Comparison of ENCODE assay signal across 21 cellular contexts in the genomic region with DNA sequence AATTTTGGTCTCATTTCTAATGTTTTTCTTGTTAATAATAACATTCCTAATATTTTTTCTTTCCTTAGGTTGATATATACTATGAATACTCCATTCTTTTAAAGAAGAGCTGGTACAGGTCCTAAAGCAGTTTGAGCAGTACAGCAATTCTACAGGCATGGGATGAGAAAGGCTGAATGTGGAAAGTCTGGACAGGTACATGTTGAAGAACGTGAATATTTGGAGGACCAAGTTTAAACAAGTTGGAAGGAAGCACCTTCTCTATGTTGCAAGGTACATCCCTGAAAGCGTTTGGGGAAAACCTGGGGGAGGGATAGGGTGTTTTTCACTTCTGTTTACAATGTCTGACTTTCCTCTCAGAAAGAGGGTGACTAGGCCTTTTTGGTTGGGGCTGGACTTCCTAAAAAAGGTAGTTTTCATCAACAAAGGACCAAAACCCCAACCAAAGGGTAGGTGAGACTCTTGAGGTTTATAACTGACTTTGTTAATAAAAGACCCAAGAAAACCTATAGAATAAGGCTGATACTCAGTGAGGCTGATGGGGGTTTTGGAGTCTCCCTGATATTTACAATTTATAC.
"Had no signal": no experiment of that assay in that cellular context is flagged by ENCODE, and none has a peak within 500 bp of the region (broad histone marks: within the 10 kb centered on the region; RNA-seq: fewer than 3 reads in every experiment).

No MANE protein-coding gene starts in this region.

- H3K27me3 Mint-ChIP-seq: activated B cell treated with CpG ODN at 0.5 μM for 24 hours, T-cell had no signal

- H3K4me1 Mint-ChIP-seq: activated B cell treated with CpG ODN at 0.5 μM for 24 hours had no signal

- H3K27ac ChIP-seq: adrenal gland, breast epithelium, prostate gland, thoracic aorta, upper lobe of left lung had no signal

- H3K36me3 Mint-ChIP-seq: naive B cell, T-cell had no signal

- FAIRE-seq: endothelial cell of umbilical vein, islet of Langerhans had no signal

- H3K4me3 Mint-ChIP-seq: activated B cell treated with CpG ODN at 0.5 μM for 24 hours; activated T-helper 1 cell treated with anti-CD3 and anti-CD28 coated beads, Interleukin-12 subunit alpha, Interleukin-12 subunit beta, Interleukin-2, Interleukin-4 antibody, amounts not matched to agents 30 ng/mL and 10 ng/mL and 1 ng/mL, durations not matched to agents 14 hours and 24 hours and 36 hours; naive B cell; neural crest cell; T-cell had no signal

- H3K9ac ChIP-seq: SK-N-SH had no signal

- H3K36me3 ChIP-seq: adrenal gland, breast epithelium, prostate gland, thoracic aorta, upper lobe of left lung had no signal

- H3K9me3 Mint-ChIP-seq: activated T-helper 1 cell treated with anti-CD3 and anti-CD28 coated beads, Interleukin-12 subunit alpha, Interleukin-12 subunit beta, Interleukin-2, Interleukin-4 antibody, amounts not matched to agents 30 ng/mL and 10 ng/mL and 1 ng/mL, durations not matched to agents 14 hours and 24 hours and 36 hours had no signal

- ATAC-seq: left cardiac atrium, mucosa of descending colon, right cardiac atrium had no signal

- H3K4me1 ChIP-seq: adrenal gland, breast epithelium, prostate gland, upper lobe of left lung had no signal

- H3K27ac Mint-ChIP-seq: activated B cell treated with CpG ODN at 0.5 μM for 24 hours; activated T-helper 1 cell treated with anti-CD3 and anti-CD28 coated beads, Interleukin-12 subunit alpha, Interleukin-12 subunit beta, Interleukin-2, Interleukin-4 antibody, amounts not matched to agents 30 ng/mL and 10 ng/mL and 1 ng/mL, durations not matched to agents 14 hours and 24 hours and 36 hours; T-cell had no signal

- H3K27me3 ChIP-seq: adrenal gland, breast epithelium, upper lobe of left lung had no signal

- H3K9me3 ChIP-seq: adrenal gland, breast epithelium, mucosa of descending colon, prostate gland, SK-N-SH, thoracic aorta, upper lobe of left lung had no signal

- H3K4me3 ChIP-seq: adrenal gland, breast epithelium, mucosa of descending colon, prostate gland, skin epidermis, thoracic aorta, upper lobe of left lung had no signal

- DNase-seq: activated B cell treated with CpG ODN at 0.5 μM for 24 hours; activated CD8-positive, alpha-beta memory T cell treated with anti-CD3 and anti-CD28 coated beads, Interleukin-2, amount 50 U/mL, for 4 hours; adrenal gland; cerebellar nuclear complex; effector CD4-positive, alpha-beta T cell; left cardiac atrium; mesenchymal stem cell; mucosa of descending colon; naive B cell; right cardiac atrium; SK-N-SH; T-cell; upper lobe of left lung had no signal

- H3K4me2 ChIP-seq: SK-N-SH had no signal
